In genomic region chr10:117554371-117554770, GRCh38 we compare ENCODE assay signal across 23 cellular contexts. TPM values are rescaled to one million over a fixed set of nuclear protein-coding genes. Genes with fewer than 3 reads are reported as not detected.
A peak's percentile ranks its signal among the peaks of the same experiment; 100 is the strongest.
DNase-seq lines count a peak whose midpoint lies in the region; ATAC-seq and TF ChIP-seq lines count a peak whose summit lies in the region.
"Had no signal": no experiment of that assay in that cellular context is flagged by ENCODE, and none has a peak within 500 bp of the region (broad histone marks: within the 10 kb centered on the region; RNA-seq: fewer than 3 reads in every experiment).

No MANE protein-coding gene starts in this region.

- ATAC-seq in Right ventricle myocardium inferior (no peak), left ventricle myocardium superior (no peak), HG03045 (IDR thresholded peaks at IDR 0.05; ENCODE audit: unreplicated experiment) (no peak), gastroesophageal sphincter (no peak)

- WGBS in gastroesophageal sphincter (ENCODE audit: low coverage in 1 of 2), 2 donors, result 36 to 64% methylated on average over 3 to 5 of the region's 10 CpGs

- no peak overlapping the region for H3K9ac ChIP-seq in neural progenitor cell
- H3K9ac ChIP-seq: BLaER1 treated with 17β-estradiol and CSF1 and Interleukin-3, amounts not matched to agents 10 nM and 100 nM; KMS-11 had no signal

- peaks cover 36% of the 10 kb centered on the region for H3F3A ChIP-seq in neural progenitor cell (ENCODE audit: low read depth)

- peaks cover 43% of the 10 kb centered on the region for H4K20me1 ChIP-seq in neural progenitor cell (ENCODE audit: low read depth)

- TF ChIP-seq POLR2A in gastroesophageal sphincter (IDR thresholded peaks at IDR 0.05), result no peak

- no peak for TF ChIP-seq EP300 in gastroesophageal sphincter (IDR thresholded peaks at IDR 0.05)

- H3K27ac Mint-ChIP-seq in neural progenitor cell (no peak overlapping the region), type B pancreatic cell (no peak overlapping the region)
- H3K27ac Mint-ChIP-seq: HFFc6 had no signal

- peak; percentile 16 for DNase-seq in Right ventricle myocardium inferior (ENCODE audit: missing footprints)
- DNase-seq in left ventricle myocardium superior, result no peak
- DNase-seq in neural progenitor cell (ENCODE audit: low spot score), result no peak
- DNase-seq in type B pancreatic cell (ENCODE audit: extremely low spot score, unreplicated experiment), result no peak
- no peak for DNase-seq in NCI-H146 (lab: John Stamatoyannopoulos, UW)
- DNase-seq: GF-D8; HFFc6; NCI-H1048; NCI-H2107; NCI-H345; NCI-H526 treated with DMSO at 0.1 percent for 48 hours; NK-92 treated with Interleukin-12 subunit alpha and Interleukin-12 subunit beta, amount 100 ng/mL, for 24 hours; RPMI8226; SJCRH30 had no signal

- H3K4me1 ChIP-seq in neural progenitor cell (peaks cover 47% of the 10 kb centered on the region), gastroesophageal sphincter (peaks cover 0 to 26% (median 0%) of the 10 kb centered on the region in 3 donors)
- H3K4me1 ChIP-seq: A549, SJCRH30 had no signal

- H3K4me3 ChIP-seq in neural progenitor cell (no peak overlapping the region), gastroesophageal sphincter (no peak overlapping the region)
- H3K4me3 ChIP-seq: A549; BLaER1 treated with 17β-estradiol and CSF1 and Interleukin-3, amounts not matched to agents 10 nM and 100 nM; SJCRH30 had no signal

- H3K4me2 ChIP-seq in neural progenitor cell, result peak overlapping the region; percentile 95
- H3K4me2 ChIP-seq: BLaER1 treated with 17β-estradiol and CSF1 and Interleukin-3, amounts not matched to agents 10 nM and 100 nM; KMS-11 had no signal

- H3K9me3 Mint-ChIP-seq in neural progenitor cell (no peaks in the 10 kb centered on the region), type B pancreatic cell (no peaks in the 10 kb centered on the region)
- H3K9me3 Mint-ChIP-seq: HFFc6 had no signal

- intact Hi-C loops in Right ventricle myocardium inferior (cut with DNase I), result no loop called here
- intact Hi-C loops in left ventricle myocardium superior (cut with micrococcal nuclease), result no loop called here

- H3K27ac ChIP-seq in cingulate gyrus (ENCODE audit: low read depth, low read length) (peak overlapping the region; percentile 60), neural progenitor cell (no peak overlapping the region), gastroesophageal sphincter (no peak overlapping the region)
- H3K27ac ChIP-seq: A549; BLaER1 treated with 17β-estradiol and CSF1 and Interleukin-3, amounts not matched to agents 10 nM and 100 nM; KMS-11; SJCRH30 had no signal

- H3K36me3 Mint-ChIP-seq in neural progenitor cell (no peaks in the 10 kb centered on the region), type B pancreatic cell (no peaks in the 10 kb centered on the region)

- no peak overlapping the region for H2AFZ ChIP-seq in neural progenitor cell (replicated peaks)

- H3K4me1 Mint-ChIP-seq in neural progenitor cell (peaks cover 47% of the 10 kb centered on the region), type B pancreatic cell (ENCODE audit: unreplicated experiment) (peaks cover 32% of the 10 kb centered on the region)

- H3K4me3 Mint-ChIP-seq in neural progenitor cell (peak overlapping the region; percentile 69), type B pancreatic cell (peak overlapping the region; percentile 82)
- H3K4me3 Mint-ChIP-seq: HFFc6 had no signal

- H3K36me3 ChIP-seq in neural progenitor cell (no peaks in the 10 kb centered on the region), gastroesophageal sphincter (no peaks in the 10 kb centered on the region)
- H3K36me3 ChIP-seq: BLaER1 treated with 17β-estradiol and CSF1 and Interleukin-3, amounts not matched to agents 10 nM and 100 nM; SJCRH30 had no signal

- peaks cover 83% of the 10 kb centered on the region for H3K27me3 ChIP-seq in neural progenitor cell
- H3K27me3 ChIP-seq in gastroesophageal sphincter, result peaks cover 92% of the 10 kb centered on the region
- H3K27me3 ChIP-seq: SJCRH30 had no signal

- peaks cover under 1% of the 10 kb centered on the region for H3K79me2 ChIP-seq in neural progenitor cell (ENCODE audit: low read depth)

- TF ChIP-seq CTCF in neural progenitor cell (IDR thresholded peaks at IDR 0.05) (no peak), type B pancreatic cell (conservative IDR thresholded peaks at IDR 0.05) (no peak), gastroesophageal sphincter (IDR thresholded peaks at IDR 0.05) (no peak)

- H3K27me3 Mint-ChIP-seq in neural progenitor cell (ENCODE audit: insufficient read depth, low read depth) (peaks cover 47% of the 10 kb centered on the region), type B pancreatic cell (peaks cover 68% of the 10 kb centered on the region)

- H3K9me3 ChIP-seq in neural progenitor cell (ENCODE audit: low read depth) (no peaks in the 10 kb centered on the region), gastroesophageal sphincter (no peaks in the 10 kb centered on the region)
- H3K9me3 ChIP-seq: A549, SJCRH30 had no signal

RNA-seq across cellular contexts. Expression of gene EMX2, which starts 11.8 kb away (rescaled TPM):
- total RNA-seq in Right ventricle myocardium inferior (not detected), left ventricle myocardium superior (0.42 TPM), neural progenitor cell (ENCODE audit: low replicate concordance) (9.5 and 22.7 TPM in 2 replicates), type B pancreatic cell (ENCODE audit: low replicate concordance) (24.7 and 29.9 TPM in 2 replicates), gastroesophageal sphincter (1 to 10 TPM in 1 of 4 donors, under 1 TPM in 2, not detected in 1; 0.32 to 1.2 (median 0.89) TPM)
- total RNA-seq: H4, HFFc6, MCF 10A, OCI-LY7 had no signal
